ENCODE assay signal across 24 cellular contexts in genomic region chr5:91194861-91195460, GRCh38.
DNase-seq lines count a peak whose midpoint lies in the region; ATAC-seq and TF ChIP-seq lines count a peak whose summit lies in the region.
"Had no signal": no experiment of that assay in that cellular context is flagged by ENCODE, and none has a peak within 500 bp of the region (broad histone marks: within the 10 kb centered on the region; RNA-seq: fewer than 3 reads in every experiment).

No MANE protein-coding gene starts in this region.

- H3K27me3 ChIP-seq in left lung: no peaks in the 10 kb centered on the region
- H3K27me3 ChIP-seq: BLaER1 treated with 17β-estradiol and CSF1 and Interleukin-3, amounts not matched to agents 10 nM and 100 nM; dorsolateral prefrontal cortex; neural progenitor cell; sigmoid colon had no signal

- TF ChIP-seq CTCF in CD14-positive monocyte (IDR thresholded peaks at IDR 0.05) (no peak), left lung (IDR thresholded peaks at IDR 0.05) (no peak)

- DNase-seq in DMS153 treated with DMSO at 0.1 percent for 48 hours (lab: John Stamatoyannopoulos, UW; ENCODE audit: unreplicated experiment) (peak; percentile 25), NCI-H1436 (lab: John Stamatoyannopoulos, UW) (peak; percentile 78), NCI-H345 (lab: John Stamatoyannopoulos, UW) (peak; percentile 55), dedifferentiated amniotic fluid mesenchymal stem cell (ENCODE audit: extremely low spot score) (peak; percentile 3), left lobe of liver (ENCODE audit: low spot score) (no peak), CD14-positive monocyte (ENCODE audit: low spot score) (no peak), left lung (no peak)
- DNase-seq: activated CD4-positive, alpha-beta T cell treated with anti-CD3 and anti-CD28 coated beads, Interleukin-2, amount 50 U/mL, for 4 hours; activated CD8-positive, alpha-beta memory T cell treated with anti-CD3 and anti-CD28 coated beads, Interleukin-2, amount 50 U/mL, for 48 hours; aorta; dorsolateral prefrontal cortex; H7; NCI-H1694 treated with DMSO at 0.1 percent for 48 hours; sigmoid colon; stimulated activated CD4-positive, alpha-beta T cell treated with anti-CD3 and anti-CD28 coated beads, Interleukin-15, amount 100 ng/mL, for 24 hours; T-helper 9 cell had no signal

- intact Hi-C loops in CD14-positive monocyte (cut with micrococcal nuclease): no loop called here
- intact Hi-C loops in left lung (cut with DNase I): no loop called here

- peaks cover 0 to 2% (median 0%) of the 10 kb centered on the region in 3 donors for H3K27me3 Mint-ChIP-seq in CD14-positive monocyte (ENCODE audit: low read depth in 3 of 3)

- H3K4me1 Mint-ChIP-seq in CD14-positive monocyte: peaks cover 22% of the 10 kb centered on the region

- no peak for ATAC-seq in left lobe of liver
- ATAC-seq in GM21390 (IDR thresholded peaks at IDR 0.05; ENCODE audit: unreplicated experiment): no peak
- ATAC-seq in left lung: no peak
- ATAC-seq: SK-N-SH treated with all-trans-retinoic acid at 6 μM for 48 hours had no signal

- H3K4me1 ChIP-seq in left lung: peaks cover 0 to 8% of the 10 kb centered on the region in 2 donors
- H3K4me1 ChIP-seq: neural progenitor cell had no signal

- H3K36me3 ChIP-seq in left lung: no peaks in the 10 kb centered on the region
- H3K36me3 ChIP-seq: BLaER1 treated with 17β-estradiol and CSF1 and Interleukin-3, amounts not matched to agents 10 nM and 100 nM; neural progenitor cell; sigmoid colon had no signal

- no peaks in the 10 kb centered on the region for H3K36me3 Mint-ChIP-seq in CD14-positive monocyte
- H3K36me3 Mint-ChIP-seq: activated naive CD8-positive, alpha-beta T cell; neural progenitor cell had no signal

- H3K4me3 ChIP-seq in left lung: no peak overlapping the region
- H3K4me3 ChIP-seq: BLaER1 treated with 17β-estradiol and CSF1 and Interleukin-3, amounts not matched to agents 10 nM and 100 nM; dorsolateral prefrontal cortex; lung; neural progenitor cell; sigmoid colon had no signal

- no peak overlapping the region for H3K4me3 Mint-ChIP-seq in CD14-positive monocyte
- H3K4me3 Mint-ChIP-seq: activated naive CD8-positive, alpha-beta T cell; neural progenitor cell; stimulated activated naive CD8-positive, alpha-beta T cell treated with anti-CD3 and anti-CD28 coated beads, Interleukin-15, Interleukin-2, amounts not matched to agents 100 ng/mL and 50 ng/mL, for 24 hours had no signal

- H3K9me3 Mint-ChIP-seq in CD14-positive monocyte: peaks cover 0 to 4% (median 0%) of the 10 kb centered on the region in 7 donors
- H3K9me3 Mint-ChIP-seq: activated T-helper 2 cell treated with anti-CD3 and anti-CD28 coated beads, Interferon-gamma antibody, Interleukin-2, Interleukin-4, amounts not matched to agents 10 μg/mL and 5 μg/mL and 100 μg/mL, durations not matched to agents 14 hours and 24 hours and 36 hours; stimulated activated naive CD8-positive, alpha-beta T cell treated with anti-CD3 and anti-CD28 coated beads, Interleukin-15, Interleukin-2, amounts not matched to agents 100 ng/mL and 50 ng/mL, for 24 hours had no signal

- no peak overlapping the region for H3K27ac ChIP-seq in left lung
- H3K27ac ChIP-seq: BLaER1 treated with 17β-estradiol and CSF1 and Interleukin-3, amounts not matched to agents 10 nM and 100 nM; dorsolateral prefrontal cortex; neural progenitor cell; sigmoid colon had no signal

- no peaks in the 10 kb centered on the region for H3K9me3 ChIP-seq in left lung
- H3K9me3 ChIP-seq: BLaER1 treated with 17β-estradiol and CSF1 and Interleukin-3, amounts not matched to agents 10 nM and 100 nM; sigmoid colon had no signal

- no peak overlapping the region for H3K27ac Mint-ChIP-seq in CD14-positive monocyte
- H3K27ac Mint-ChIP-seq: activated naive CD8-positive, alpha-beta T cell; activated T-helper 2 cell treated with anti-CD3 and anti-CD28 coated beads, Interferon-gamma antibody, Interleukin-2, Interleukin-4, amounts not matched to agents 10 μg/mL and 5 μg/mL and 100 μg/mL, durations not matched to agents 14 hours and 24 hours and 36 hours; neural progenitor cell; stimulated activated naive CD8-positive, alpha-beta T cell treated with anti-CD3 and anti-CD28 coated beads, Interleukin-15, Interleukin-2, amounts not matched to agents 100 ng/mL and 50 ng/mL, for 24 hours had no signal

Comparison
In these comparisons a context has a peak if more than half of its experiments do, and no peak if none do; other contexts are left out.
1. DNase-seq: peak in DMS153 treated with DMSO at 0.1 percent for 48 hours (single experiment), NCI-H1436 (single experiment), NCI-H345 (single experiment) and dedifferentiated amniotic fluid mesenchymal stem cell (single experiment); none in left lobe of liver (single experiment), CD14-positive monocyte (single experiment) and left lung (0 of 2).